ENCODE assay signal across 16 cellular contexts in the genomic region with DNA sequence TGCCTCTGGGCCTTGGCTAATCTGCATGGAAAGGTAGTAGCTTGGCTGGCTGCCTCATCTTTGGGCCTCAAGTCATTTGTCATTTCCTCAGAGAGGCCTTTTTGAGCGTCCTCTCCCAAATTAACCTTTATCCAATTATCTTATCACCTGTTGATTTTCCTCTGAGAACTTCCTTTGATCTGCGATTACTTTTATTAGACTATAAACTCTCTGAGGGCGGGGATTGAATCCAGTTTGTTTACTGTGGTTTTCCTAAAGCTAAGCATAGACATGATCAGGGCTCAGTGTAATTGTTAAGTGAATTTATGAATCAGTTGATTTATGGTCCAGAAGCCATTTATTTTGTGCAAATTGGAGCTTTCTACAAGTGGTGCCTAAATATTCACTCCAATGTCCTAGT. TPM values are rescaled to one million over a fixed set of nuclear protein-coding genes. Genes with fewer than 3 reads are reported as not detected.
DNase-seq lines count a peak whose midpoint lies in the region; ATAC-seq and TF ChIP-seq lines count a peak whose summit lies in the region.
"Had no signal": no experiment of that assay in that cellular context is flagged by ENCODE, and none has a peak within 500 bp of the region (broad histone marks: within the 10 kb centered on the region; RNA-seq: fewer than 3 reads in every experiment).

No MANE protein-coding gene starts in this region.

- H3K27me3 Mint-ChIP-seq in activated T-cell treated with anti-CD3 and anti-CD28 coated beads, Interleukin-2, amount 50 U/mL, for 72 hours (ENCODE audit: low read depth): no peaks in the 10 kb centered on the region
- H3K27me3 Mint-ChIP-seq in activated T-cell treated with anti-CD3 and anti-CD28 coated beads, Interleukin-2, amount 50 U/mL, for 4 hours (ENCODE audit: low read depth): no peaks in the 10 kb centered on the region
- H3K27me3 Mint-ChIP-seq in endothelial cell (ENCODE audit: unreplicated experiment): no peaks in the 10 kb centered on the region
- H3K27me3 Mint-ChIP-seq: B cell; CD4-positive, alpha-beta T cell had no signal

- TF ChIP-seq CTCF in endothelial cell (IDR thresholded peaks at IDR 0.05; ENCODE audit: unreplicated experiment) (no peak), omental fat pad (IDR thresholded peaks at IDR 0.05) (no peak)

- peaks cover 0 to 38% of the 10 kb centered on the region in 2 donors for H3K36me3 Mint-ChIP-seq in activated T-cell treated with anti-CD3 and anti-CD28 coated beads, Interleukin-2, amount 50 U/mL, for 72 hours (ENCODE audit: insufficient read depth in 2 of 2)
- H3K36me3 Mint-ChIP-seq in activated T-cell treated with anti-CD3 and anti-CD28 coated beads, Interleukin-2, amount 50 U/mL, for 4 hours (ENCODE audit: insufficient read depth): peaks cover 31% of the 10 kb centered on the region
- peaks cover 21% of the 10 kb centered on the region for H3K36me3 Mint-ChIP-seq in endothelial cell (ENCODE audit: low read depth, unreplicated experiment)

- ATAC-seq in activated T-cell treated with anti-CD3 and anti-CD28 coated beads, Interleukin-2, amount 50 U/mL, for 72 hours (replicated peaks in 1 of 2): no peak
- no peak for ATAC-seq in activated T-cell treated with anti-CD3 and anti-CD28 coated beads, Interleukin-2, amount 50 U/mL, for 4 hours
- ATAC-seq in omental fat pad (ENCODE audit: low FRiP score): no peak
- ATAC-seq: HCT116 had no signal

- peaks cover 44% of the 10 kb centered on the region for H3K4me1 Mint-ChIP-seq in activated T-cell treated with anti-CD3 and anti-CD28 coated beads, Interleukin-2, amount 50 U/mL, for 72 hours (ENCODE audit: low read depth)
- peaks cover 48% of the 10 kb centered on the region for H3K4me1 Mint-ChIP-seq in activated T-cell treated with anti-CD3 and anti-CD28 coated beads, Interleukin-2, amount 50 U/mL, for 4 hours (ENCODE audit: low read depth)
- peaks cover 15% of the 10 kb centered on the region for H3K4me1 Mint-ChIP-seq in endothelial cell (ENCODE audit: unreplicated experiment)

- H3K9me3 Mint-ChIP-seq in activated T-cell treated with anti-CD3 and anti-CD28 coated beads, Interleukin-2, amount 50 U/mL, for 72 hours: no peaks in the 10 kb centered on the region
- no peaks in the 10 kb centered on the region for H3K9me3 Mint-ChIP-seq in activated T-cell treated with anti-CD3 and anti-CD28 coated beads, Interleukin-2, amount 50 U/mL, for 4 hours
- H3K9me3 Mint-ChIP-seq in endothelial cell (ENCODE audit: unreplicated experiment): no peaks in the 10 kb centered on the region
- H3K9me3 Mint-ChIP-seq: CD4-positive, alpha-beta T cell had no signal

- no peak overlapping the region for H3K4me3 Mint-ChIP-seq in activated T-cell treated with anti-CD3 and anti-CD28 coated beads, Interleukin-2, amount 50 U/mL, for 72 hours
- H3K4me3 Mint-ChIP-seq in activated T-cell treated with anti-CD3 and anti-CD28 coated beads, Interleukin-2, amount 50 U/mL, for 4 hours: no peak overlapping the region
- peak overlapping the region; percentile 1 for H3K4me3 Mint-ChIP-seq in endothelial cell (ENCODE audit: unreplicated experiment)
- H3K4me3 Mint-ChIP-seq: B cell; CD4-positive, alpha-beta T cell had no signal

- peak overlapping the region; percentile 12 for H3K27ac Mint-ChIP-seq in activated T-cell treated with anti-CD3 and anti-CD28 coated beads, Interleukin-2, amount 50 U/mL, for 72 hours
- peak overlapping the region; percentile 2 for H3K27ac Mint-ChIP-seq in endothelial cell (ENCODE audit: unreplicated experiment)
- H3K27ac Mint-ChIP-seq: B cell; CD4-positive, alpha-beta T cell had no signal

- no peak for DNase-seq in activated T-cell treated with anti-CD3 and anti-CD28 coated beads, Interleukin-2, amount 50 U/mL, for 72 hours
- no peak for DNase-seq in activated T-cell treated with anti-CD3 and anti-CD28 coated beads, Interleukin-2, amount 50 U/mL, for 4 hours
- peak; percentile 4 for DNase-seq in LoVo (ENCODE audit: low spot score)
- DNase-seq in endothelial cell (ENCODE audit: low spot score): no peak
- no peak for DNase-seq in NCI-H128 (lab: John Stamatoyannopoulos, UW; ENCODE audit: unreplicated experiment)
- DNase-seq in omental fat pad (ENCODE audit: low spot score): no peak
- no peak for DNase-seq in effector CD4-positive, alpha-beta T cell
- DNase-seq: ACHN; C1 segment of cervical spinal cord; Calu3; CD4-positive, alpha-beta T cell; DMS 273 treated with DMSO at 0.1 percent for 48 hours; DMS79; IMR-90 had no signal

RNA-seq across cellular contexts. Expression of a gene that starts 7.5 kb away (rescaled TPM):
- 10 to 100 TPM; 35.8 to 37.3 TPM for total RNA-seq in activated T-cell treated with anti-CD3 and anti-CD28 coated beads, Interleukin-2, amount 50 U/mL, for 72 hours
- 10 to 100 TPM; 35.0 to 47.5 (median 44.2) TPM for total RNA-seq in activated T-cell treated with anti-CD3 and anti-CD28 coated beads, Interleukin-2, amount 50 U/mL, for 4 hours
- total RNA-seq in endothelial cell (ENCODE audit: unreplicated experiment) (41.0 TPM), omental fat pad (10 to 100 TPM; 45.3 to 63.2 (median 50.4) TPM)
